In genomic region chr7:148151778-148152177, GRCh38 we compare ENCODE assay signal across 1 cellular context.
TF ChIP-seq lines count a peak whose summit lies in the region.

No MANE protein-coding gene starts in this region.

TF ChIP-seq in H1, 55 proteins besides CTCF, POLR2A, EP300 and RAD21:
- TF ChIP-seq CHD2 (IDR thresholded peaks at IDR 0.05; ENCODE audit: low read length), result no peak
- no peak for TF ChIP-seq KDM4A (IDR thresholded peaks at IDR 0.05; ENCODE audit: low read depth, low read length, severe bottlenecking)
- no peak for TF ChIP-seq JUND (IDR thresholded peaks at IDR 0.05; ENCODE audit: low read length)
- TF ChIP-seq RBBP5 (IDR thresholded peaks at IDR 0.05; ENCODE audit: borderline replicate concordance, low read depth, low read length), result no peak
- no peak for TF ChIP-seq TCF12 (IDR thresholded peaks at IDR 0.05; ENCODE audit: low read depth, low read length)
- no peak for TF ChIP-seq HDAC2 (IDR thresholded peaks at IDR 0.05; ENCODE audit: borderline replicate concordance in 1 of 2, low read depth in 2 of 2, low read length in 2 of 2)
- TF ChIP-seq RNF2 (IDR thresholded peaks at IDR 0.05; ENCODE audit: borderline replicate concordance, low read depth, low read length, missing control alignments, poor library complexity, severe bottlenecking), result no peak
- TF ChIP-seq E2F6 (IDR thresholded peaks at IDR 0.05), result no peak
- no peak for TF ChIP-seq SIRT6 (IDR thresholded peaks at IDR 0.05; ENCODE audit: low read length)
- no peak for TF ChIP-seq BACH1 (IDR thresholded peaks at IDR 0.05; ENCODE audit: low read length)
- TF ChIP-seq KDM5A (IDR thresholded peaks at IDR 0.05; ENCODE audit: low read length), result no peak
- TF ChIP-seq CBX8 (IDR thresholded peaks at IDR 0.05; ENCODE audit: borderline replicate concordance, low read depth, low read length), result no peak
- no peak for TF ChIP-seq CREB1 (IDR thresholded peaks at IDR 0.05)
- no peak for TF ChIP-seq CEBPB (IDR thresholded peaks at IDR 0.05; ENCODE audit: low read depth, low read length)
- no peak for TF ChIP-seq TAF7 (optimal IDR thresholded peaks at IDR 0.05; ENCODE audit: borderline replicate concordance, low read depth, low read length)
- TF ChIP-seq SP1 (IDR thresholded peaks at IDR 0.05; ENCODE audit: low read depth, low read length), result no peak
- TF ChIP-seq POU5F1 (IDR thresholded peaks at IDR 0.05; ENCODE audit: low read depth, low read length), result no peak
- TF ChIP-seq SRF (IDR thresholded peaks at IDR 0.05; ENCODE audit: low read depth, low read length), result no peak
- no peak for TF ChIP-seq POLR2AphosphoS5 (IDR thresholded peaks at IDR 0.05; ENCODE audit: low read depth, low read length)
- TF ChIP-seq ASH2L (IDR thresholded peaks at IDR 0.05; ENCODE audit: low read length), result no peak
